ENCODE assay signal across 1 cellular context in genomic region chr7:65006094-65006992, GRCh38.
A peak's percentile ranks its signal among the peaks of the same experiment; 100 is the strongest.
TF ChIP-seq lines count a peak whose summit lies in the region.

Gene ERV3-1 (minus strand): TSS chr7:65006687. CDS start chr7:64993026, 13,661 bp downstream.

TF ChIP-seq in HepG2, 621 proteins besides CTCF, POLR2A, EP300 and RAD21 (continued from another document and continues in another):
- TF ChIP-seq GMEB2 (CRISPR knock-in tag; IDR thresholded peaks at IDR 0.05; ENCODE audit: low read depth) (no peak), ZNF431 (CRISPR knock-in tag; IDR thresholded peaks at IDR 0.05; ENCODE audit: borderline replicate concordance, low read depth) (no peak), FOXO1 (CRISPR knock-in tag; IDR thresholded peaks at IDR 0.05) (no peak), NR2F1 (CRISPR knock-in tag; IDR thresholded peaks at IDR 0.05) (no peak), SIX4 (CRISPR knock-in tag; IDR thresholded peaks at IDR 0.05) (no peak), ZNF12 (CRISPR knock-in tag; IDR thresholded peaks at IDR 0.05) (no peak), ZNF441 (CRISPR knock-in tag; IDR thresholded peaks at IDR 0.05; ENCODE audit: borderline replicate concordance) (no peak), ARID5B (CRISPR knock-in tag; IDR thresholded peaks at IDR 0.05) (peak; percentile 28; the same call in 1 of the 2 replicates), IKZF4 (CRISPR knock-in tag; IDR thresholded peaks at IDR 0.05; ENCODE audit: borderline replicate concordance, low read depth, not compliant biosample characterization) (peak; percentile 77), SMC3 (IDR thresholded peaks at IDR 0.05; ENCODE audit: low read length) (no peak), YY1 (IDR thresholded peaks at IDR 0.05; ENCODE audit: insufficient read depth, insufficient replicate concordance, low read depth, low read length) (no peak), ATF3 (CRISPR knock-in tag; IDR thresholded peaks at IDR 0.05) (no peak), ARNT2 (CRISPR knock-in tag; IDR thresholded peaks at IDR 0.05; ENCODE audit: low read depth) (peak; percentile 42; the same call in 1 of the 2 replicates), ZFP62 (CRISPR knock-in tag; IDR thresholded peaks at IDR 0.05) (no peak), RXRB (CRISPR knock-in tag; IDR thresholded peaks at IDR 0.05; ENCODE audit: borderline replicate concordance) (no peak), ZBTB38 (CRISPR knock-in tag; IDR thresholded peaks at IDR 0.05) (peak; percentile 33; the same call in 1 of the 2 replicates), MLX (CRISPR knock-in tag; IDR thresholded peaks at IDR 0.05) (no peak), CBX1 (IDR thresholded peaks at IDR 0.05; ENCODE audit: low read depth) (no peak), ZNF75D (CRISPR knock-in tag; IDR thresholded peaks at IDR 0.05; ENCODE audit: borderline replicate concordance) (no peak), CHCHD3 (CRISPR knock-in tag; IDR thresholded peaks at IDR 0.05) (no peak), ZFP1 (CRISPR knock-in tag; IDR thresholded peaks at IDR 0.05) (no peak), HNRNPK (IDR thresholded peaks at IDR 0.05; ENCODE audit: low read depth, low read length, poor library complexity, severe bottlenecking) (no peak), TFDP1 (CRISPR knock-in tag; IDR thresholded peaks at IDR 0.05; ENCODE audit: borderline replicate concordance) (no peak), NFAT5 (CRISPR knock-in tag; IDR thresholded peaks at IDR 0.05) (peak; percentile 61; the same call in 1 of the 2 replicates), ZMYM2 (CRISPR knock-in tag; IDR thresholded peaks at IDR 0.05) (no peak), SP1 (IDR thresholded peaks at IDR 0.05) (no peak), SP1 (CRISPR knock-in tag; IDR thresholded peaks at IDR 0.05) (peak; percentile 40; the same call in 1 of the 2 replicates), HNRNPLL (IDR thresholded peaks at IDR 0.05; ENCODE audit: low read depth, low read length, poor library complexity, severe bottlenecking) (peak; percentile 45), JUND (CRISPR knock-in tag; IDR thresholded peaks at IDR 0.05) (no peak), IRF9 (CRISPR knock-in tag; IDR thresholded peaks at IDR 0.05; ENCODE audit: borderline replicate concordance) (no peak), HMG20A (CRISPR knock-in tag; IDR thresholded peaks at IDR 0.05; ENCODE audit: borderline replicate concordance) (no peak; the same call in 1 of the 2 replicates), PPARG (CRISPR knock-in tag; conservative IDR thresholded peaks at IDR 0.05) (no peak; the same call in 1 of the 2 replicates), ZNF780A (CRISPR knock-in tag; IDR thresholded peaks at IDR 0.05) (no peak), ZNF614 (CRISPR knock-in tag; IDR thresholded peaks at IDR 0.05; ENCODE audit: borderline replicate concordance) (no peak), HOMEZ (CRISPR knock-in tag; IDR thresholded peaks at IDR 0.05; ENCODE audit: low read depth) (peak; percentile 50; the same call in 1 of the 2 replicates), TARDBP (CRISPR knock-in tag; IDR thresholded peaks at IDR 0.05) (no peak), HDAC6 (IDR thresholded peaks at IDR 0.05; ENCODE audit: low read depth, low read length) (no peak), FOXJ3 (CRISPR knock-in tag; IDR thresholded peaks at IDR 0.05; ENCODE audit: borderline replicate concordance) (no peak; the same call in 1 of the 2 replicates), PTBP1 (IDR thresholded peaks at IDR 0.05; ENCODE audit: low read depth, low read length, poor library complexity, severe bottlenecking) (no peak), PLSCR1 (CRISPR knock-in tag; IDR thresholded peaks at IDR 0.05; ENCODE audit: borderline replicate concordance) (no peak), THAP8 (CRISPR knock-in tag; IDR thresholded peaks at IDR 0.05; ENCODE audit: borderline replicate concordance) (no peak), GATAD2A (CRISPR knock-in tag; IDR thresholded peaks at IDR 0.05) (peak; percentile 31; the same call in 1 of the 2 replicates), CCDC6 (CRISPR knock-in tag; IDR thresholded peaks at IDR 0.05) (peak; percentile 67; the same call in 1 of the 2 replicates), ZNF138 (CRISPR knock-in tag; IDR thresholded peaks at IDR 0.05; ENCODE audit: low read depth) (no peak), ZFP91 (CRISPR knock-in tag; IDR thresholded peaks at IDR 0.05; ENCODE audit: borderline replicate concordance) (peak; percentile 78), ZNF570 (CRISPR knock-in tag; IDR thresholded peaks at IDR 0.05; ENCODE audit: borderline replicate concordance) (no peak)
